14 cellular contexts compared by ENCODE assay signal in the genomic region with DNA sequence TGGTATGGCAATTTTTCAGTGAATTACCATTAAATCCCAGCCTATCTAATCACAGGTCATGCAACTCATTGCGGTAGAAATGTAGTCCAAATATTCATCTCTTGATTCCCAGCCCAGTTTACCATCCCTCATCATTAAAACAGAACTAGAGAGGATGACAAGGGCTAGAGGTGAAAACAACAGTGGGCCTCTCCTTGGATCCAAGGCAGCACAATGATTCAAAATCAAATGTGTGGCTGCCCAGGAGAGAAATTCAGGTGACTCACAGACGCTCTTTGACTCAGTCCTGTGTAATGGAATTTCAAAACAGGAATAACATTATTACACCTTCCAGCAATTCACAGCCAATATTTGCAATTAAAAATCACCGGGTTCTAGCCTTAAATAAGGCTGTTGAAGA.
DNase-seq lines count a peak whose midpoint lies in the region; ATAC-seq and TF ChIP-seq lines count a peak whose summit lies in the region.
"Had no signal": no experiment of that assay in that cellular context is flagged by ENCODE, and none has a peak within 500 bp of the region (broad histone marks: within the 10 kb centered on the region; RNA-seq: fewer than 3 reads in every experiment).

No MANE protein-coding gene starts in this region.

- H3K27me3 Mint-ChIP-seq in activated CD8-positive, alpha-beta T cell treated with anti-CD3 and anti-CD28 coated beads for 36 hours, result no peaks in the 10 kb centered on the region

- H3K4me3 ChIP-seq in fibroblast of pulmonary artery (replicated peaks; ENCODE audit: low read depth, low read length) (no peak overlapping the region), skeletal muscle tissue (ENCODE audit: low read length in 3 of 3) (peak overlapping the region in 2 of 3 donors; percentile 13 to 36)
- H3K4me3 ChIP-seq: SJCRH30 had no signal

- peaks cover 29 to 35% (median 29%) of the 10 kb centered on the region in 3 donors for H3K4me1 ChIP-seq in skeletal muscle tissue (ENCODE audit: control insufficient read depth in 3 of 3, insufficient read depth in 3 of 3, low read length in 3 of 3)

- no peaks in the 10 kb centered on the region for H3K36me3 ChIP-seq in skeletal muscle tissue (ENCODE audit: control insufficient read depth in 3 of 3, insufficient read depth in 3 of 3, low read length in 3 of 3)
- H3K36me3 ChIP-seq: SJCRH30 had no signal

- peak overlapping the region; percentile 32 to 69 (median 63) for H3K9ac ChIP-seq in skeletal muscle tissue (ENCODE audit: low read depth in 1 of 3, low read length in 3 of 3)

- H3K27ac Mint-ChIP-seq in activated CD8-positive, alpha-beta T cell treated with anti-CD3 and anti-CD28 coated beads for 36 hours, result no peak overlapping the region
- H3K27ac Mint-ChIP-seq: naive B cell had no signal

- DNase-seq in HCEC 1CT (peak; percentile 60), T1000 (lab: John Stamatoyannopoulos, UW) (peak; percentile 12), fibroblast of pulmonary artery (ENCODE audit: low read depth) (peak; percentile 37), cerebellar nuclear complex (lab: John Stamatoyannopoulos, UW) (no peak)
- DNase-seq in activated CD8-positive, alpha-beta T cell treated with anti-CD3 and anti-CD28 coated beads for 36 hours, result no peak
- DNase-seq: activated T-cell treated with anti-CD3 and anti-CD28 coated beads for 4 hours, amygdala, COR-L47, naive B cell, NCI-H526 treated with DMSO at 0.1 percent for 48 hours, retina, SJCRH30 had no signal

- ATAC-seq in activated CD8-positive, alpha-beta T cell treated with anti-CD3 and anti-CD28 coated beads for 36 hours, result no peak
- ATAC-seq in HG03354 (IDR thresholded peaks at IDR 0.05; ENCODE audit: poor library complexity, severe bottlenecking, unreplicated experiment), result no peak

- intact Hi-C loops in activated CD8-positive, alpha-beta T cell treated with anti-CD3 and anti-CD28 coated beads for 36 hours (cut with micrococcal nuclease), result no loop called here

- peak overlapping the region; percentile 87 for H3K27ac ChIP-seq in skeletal muscle tissue (ENCODE audit: low read depth, low read length)
- H3K27ac ChIP-seq: SJCRH30 had no signal

- no peak overlapping the region for H3K4me3 Mint-ChIP-seq in activated CD8-positive, alpha-beta T cell treated with anti-CD3 and anti-CD28 coated beads for 36 hours
- H3K4me3 Mint-ChIP-seq: naive B cell had no signal

- no peaks in the 10 kb centered on the region for H3K4me1 Mint-ChIP-seq in activated CD8-positive, alpha-beta T cell treated with anti-CD3 and anti-CD28 coated beads for 36 hours (ENCODE audit: low read depth)
- H3K4me1 Mint-ChIP-seq: naive B cell had no signal

- H3K9me3 Mint-ChIP-seq in activated CD8-positive, alpha-beta T cell treated with anti-CD3 and anti-CD28 coated beads for 36 hours, result no peaks in the 10 kb centered on the region
- H3K9me3 Mint-ChIP-seq: naive B cell had no signal

- CTCF ChIA-PET in activated CD8-positive, alpha-beta T cell treated with anti-CD3 and anti-CD28 coated beads for 36 hours (lab: Charles Lee), result no interaction called here

- H3K27me3 ChIP-seq in skeletal muscle tissue (ENCODE audit: control insufficient read depth in 3 of 3, insufficient read depth in 3 of 3, low read length in 3 of 3), result no peaks in the 10 kb centered on the region
- H3K27me3 ChIP-seq: SJCRH30 had no signal

- no peaks in the 10 kb centered on the region for H3K36me3 Mint-ChIP-seq in activated CD8-positive, alpha-beta T cell treated with anti-CD3 and anti-CD28 coated beads for 36 hours (ENCODE audit: low read depth)
- H3K36me3 Mint-ChIP-seq: naive B cell had no signal

- H3K9me3 ChIP-seq in skeletal muscle tissue (ENCODE audit: control insufficient read depth in 3 of 3, low read length in 3 of 3), result no peaks in the 10 kb centered on the region
- H3K9me3 ChIP-seq: SJCRH30 had no signal

- no peak for TF ChIP-seq CTCF in fibroblast of pulmonary artery (IDR thresholded peaks at IDR 0.05; ENCODE audit: low read length, missing control alignments)
- TF ChIP-seq CTCF in activated CD8-positive, alpha-beta T cell treated with anti-CD3 and anti-CD28 coated beads for 36 hours (IDR thresholded peaks at IDR 0.05), result no peak

- POLR2A ChIA-PET in activated CD8-positive, alpha-beta T cell treated with anti-CD3 and anti-CD28 coated beads for 36 hours (lab: Charles Lee), result no interaction called here

Comparison
In these comparisons a context has a peak if more than half of its experiments do, and no peak if none do; other contexts are left out.
1. DNase-seq: peak in HCEC 1CT (single experiment), T1000 (single experiment) and fibroblast of pulmonary artery (single experiment); none in activated CD8-positive, alpha-beta T cell treated with anti-CD3 and anti-CD28 coated beads for 36 hours (single experiment) and cerebellar nuclear complex (0 of 2).